Comparison of ENCODE assay signal across 22 cellular contexts in genomic region chr14:97462081-97462480, GRCh38.
A peak's percentile ranks its signal among the peaks of the same experiment; 100 is the strongest.
DNase-seq lines count a peak whose midpoint lies in the region; ATAC-seq, FAIRE-seq and TF ChIP-seq lines count a peak whose summit lies in the region.
"Had no signal": no experiment of that assay in that cellular context is flagged by ENCODE, and none has a peak within 500 bp of the region (broad histone marks: within the 10 kb centered on the region; RNA-seq: fewer than 3 reads in every experiment).

No MANE protein-coding gene starts in this region.

- peaks cover 39 to 45% (median 40%) of the 10 kb centered on the region in 3 donors for H3K36me3 Mint-ChIP-seq in immature natural killer cell
- H3K36me3 Mint-ChIP-seq in natural killer cell treated with Interleukin-12 subunit alpha and Interleukin-12 subunit beta and Interleukin-15 and Interleukin-18, amount 100 ng/mL, for 72 hours: peaks cover 30% of the 10 kb centered on the region

- TF ChIP-seq POLR2A in HepG2 (IDR thresholded peaks at IDR 0.05; ENCODE audit: insufficient read depth in 1 of 2, low read depth in 2 of 2, low read length in 2 of 2) (no peak), right lobe of liver (IDR thresholded peaks at IDR 0.05) (no peak)

- H3K4me3 Mint-ChIP-seq in immature natural killer cell: peak overlapping the region in 1 of 5 donors; percentile 30
- peak overlapping the region; percentile 68 for H3K4me3 Mint-ChIP-seq in natural killer cell treated with Interleukin-12 subunit alpha and Interleukin-12 subunit beta and Interleukin-15 and Interleukin-18, amount 100 ng/mL, for 72 hours
- H3K4me3 Mint-ChIP-seq: B cell; CD4-positive, alpha-beta T cell; CD8-positive, alpha-beta T cell had no signal

- CTCF ChIA-PET in HepG2 (lab: Yijun Ruan, JAX; ENCODE audit: low intra/inter-chr PET ratio, low total read pairs): no interaction called here

- no peak overlapping the region for H3K4me2 ChIP-seq in HepG2 (ENCODE audit: low read depth, low read length)
- H3K4me2 ChIP-seq: A549; BLaER1 treated with 17β-estradiol and CSF1 and Interleukin-3, amounts not matched to agents 10 nM and 100 nM had no signal

- H4K20me1 ChIP-seq in HepG2 (ENCODE audit: insufficient read depth, low read length): no peaks in the 10 kb centered on the region
- H4K20me1 ChIP-seq: BLaER1 treated with 17β-estradiol and CSF1 and Interleukin-3, amounts not matched to agents 10 nM and 100 nM had no signal

- no peak overlapping the region for H3K4me3 ChIP-seq in HepG2 (replicated peaks in 1 of 3; ENCODE audit: insufficient read depth in 1 of 3, low read depth in 2 of 3, low read length in 3 of 3)
- H3K4me3 ChIP-seq in right lobe of liver: no peak overlapping the region
- H3K4me3 ChIP-seq: A549; BLaER1 treated with 17β-estradiol and CSF1 and Interleukin-3, amounts not matched to agents 10 nM and 100 nM had no signal

- DNase-seq in HepG2 (ENCODE audit: low spot score): no peak
- DNase-seq in right lobe of liver: no peak
- DNase-seq in immature natural killer cell: peak in 1 of 3 donors; percentile 22
- no peak for DNase-seq in natural killer cell treated with Interleukin-12 subunit alpha and Interleukin-12 subunit beta and Interleukin-15 and Interleukin-18, amount 100 ng/mL, for 72 hours (ENCODE audit: low spot score)
- no peak for DNase-seq in NCI-H82 (lab: John Stamatoyannopoulos, UW)
- DNase-seq: AML-193; Caco-2; Calu3; CD4-positive, alpha-beta T cell; CD8-positive, alpha-beta T cell; DMS79 treated with DMSO at 0.1 percent for 48 hours; GF-D8 had no signal

- 5% methylated on average over 2 of the region's 2 CpGs for WGBS in HepG2 (ENCODE audit: low lambda C conversion rate)
- WGBS in right lobe of liver (ENCODE audit: insufficient coverage, low coverage, low lambda C conversion rate, missing lambda C conversion rate): 53% methylated on average over 2 of the region's 2 CpGs

- no peak overlapping the region for H2AFZ ChIP-seq in HepG2 (ENCODE audit: low read length)

- H3K27me3 ChIP-seq in HepG2 (ENCODE audit: control insufficient read depth in 1 of 2, insufficient read depth in 2 of 2, low read length in 2 of 2): no peaks in the 10 kb centered on the region
- no peaks in the 10 kb centered on the region for H3K27me3 ChIP-seq in right lobe of liver
- H3K27me3 ChIP-seq: BLaER1 treated with 17β-estradiol and CSF1 and Interleukin-3, amounts not matched to agents 10 nM and 100 nM had no signal

- H3K4me1 ChIP-seq in HepG2 (ENCODE audit: insufficient read depth, low read length) (no peaks in the 10 kb centered on the region), right lobe of liver (no peaks in the 10 kb centered on the region)
- H3K4me1 ChIP-seq: A549, Caco-2 had no signal

- intact Hi-C loops in HepG2 (cut with micrococcal nuclease; ENCODE audit: unreplicated experiment) (no loop called here), right lobe of liver (cut with DNase I) (no loop called here)

- no peaks in the 10 kb centered on the region for H3K79me2 ChIP-seq in HepG2 (ENCODE audit: insufficient read depth, low read length)

- TF ChIP-seq EP300 in HepG2 (IDR thresholded peaks at IDR 0.05; ENCODE audit: low read depth in 2 of 2, low read length in 2 of 2) (no peak), HepG2 (CRISPR knock-in tag; IDR thresholded peaks at IDR 0.05; ENCODE audit: borderline replicate concordance) (no peak)

- peak overlapping the region in 5 of 6 donors; percentile 55 to 83 (median 65) for H3K27ac Mint-ChIP-seq in immature natural killer cell
- peak overlapping the region; percentile 82 to 96 for H3K27ac Mint-ChIP-seq in natural killer cell treated with Interleukin-12 subunit alpha and Interleukin-12 subunit beta and Interleukin-15 and Interleukin-18, amount 100 ng/mL, for 72 hours
- H3K27ac Mint-ChIP-seq: B cell; CD4-positive, alpha-beta T cell; CD8-positive, alpha-beta T cell had no signal

- H3K9ac ChIP-seq in HepG2 (ENCODE audit: insufficient read depth, low read depth, low read length): no peak overlapping the region
- H3K9ac ChIP-seq: BLaER1 treated with 17β-estradiol and CSF1 and Interleukin-3, amounts not matched to agents 10 nM and 100 nM had no signal

- H3K27me3 Mint-ChIP-seq in immature natural killer cell (ENCODE audit: low read depth in 3 of 3): peaks cover 0 to 12% (median 1%) of the 10 kb centered on the region in 3 donors
- no peaks in the 10 kb centered on the region for H3K27me3 Mint-ChIP-seq in natural killer cell treated with Interleukin-12 subunit alpha and Interleukin-12 subunit beta and Interleukin-15 and Interleukin-18, amount 100 ng/mL, for 72 hours
- H3K27me3 Mint-ChIP-seq: B cell; CD4-positive, alpha-beta T cell had no signal

- H3K9me3 Mint-ChIP-seq in immature natural killer cell: peaks cover 0 to 20% (median 11%) of the 10 kb centered on the region in 6 donors
- peaks cover 12% of the 10 kb centered on the region for H3K9me3 Mint-ChIP-seq in natural killer cell treated with Interleukin-12 subunit alpha and Interleukin-12 subunit beta and Interleukin-15 and Interleukin-18, amount 100 ng/mL, for 72 hours
- H3K9me3 Mint-ChIP-seq: CD4-positive, alpha-beta T cell had no signal

- TF ChIP-seq CTCF in HepG2 (CRISPR knock-in tag; IDR thresholded peaks at IDR 0.05) (no peak), right lobe of liver (IDR thresholded peaks at IDR 0.05) (no peak)

- FAIRE-seq in HepG2 (lab: Jason Lieb, UNC): no peak
- FAIRE-seq: A549, D721Med, G401.6, GM12891, GM19239 had no signal

- H3K4me1 Mint-ChIP-seq in immature natural killer cell: peaks cover 54 to 69% of the 10 kb centered on the region in 2 donors
- H3K4me1 Mint-ChIP-seq in natural killer cell treated with Interleukin-12 subunit alpha and Interleukin-12 subunit beta and Interleukin-15 and Interleukin-18, amount 100 ng/mL, for 72 hours (ENCODE audit: low read depth in 2 of 2): peaks cover 39 to 47% of the 10 kb centered on the region in 2 donors

- ATAC-seq in HepG2 (no peak), right lobe of liver (no peak), HG03342 (IDR thresholded peaks at IDR 0.05; ENCODE audit: unreplicated experiment) (no peak)
- peak; percentile 37 to 52 for ATAC-seq in natural killer cell treated with Interleukin-12 subunit alpha and Interleukin-12 subunit beta and Interleukin-15 and Interleukin-18, amount 100 ng/mL, for 72 hours
- ATAC-seq: A549; CD8-positive, alpha-beta T cell had no signal

- POLR2A ChIA-PET in HepG2 (lab: Yijun Ruan, JAX): no interaction called here

- peaks cover 83% of the 10 kb centered on the region for H3K9me3 ChIP-seq in HepG2 (ENCODE audit: low read length)
- H3K9me3 ChIP-seq in right lobe of liver: no peaks in the 10 kb centered on the region
- H3K9me3 ChIP-seq: A549 had no signal

- in situ Hi-C loops in HepG2 (cut with HindIII; ENCODE audit: extremely low pct_ligation_motif_present, low pct_unique_long_range_greater_than_20kb): no loop called here

- no peak for TF ChIP-seq RAD21 in HepG2 (CRISPR knock-in tag; IDR thresholded peaks at IDR 0.05)

- no peaks in the 10 kb centered on the region for H3K36me3 ChIP-seq in HepG2 (replicated peaks in 1 of 2; ENCODE audit: control insufficient read depth in 1 of 2, insufficient read depth in 2 of 2, low read length in 2 of 2)
- no peaks in the 10 kb centered on the region for H3K36me3 ChIP-seq in right lobe of liver
- H3K36me3 ChIP-seq: BLaER1 treated with 17β-estradiol and CSF1 and Interleukin-3, amounts not matched to agents 10 nM and 100 nM had no signal

- H3K27ac ChIP-seq in HepG2 (ENCODE audit: extremely low read length, insufficient read depth, low read length) (no peak overlapping the region), right lobe of liver (no peak overlapping the region)
- H3K27ac ChIP-seq: 22Rv1; A549; BLaER1 treated with 17β-estradiol and CSF1 and Interleukin-3, amounts not matched to agents 10 nM and 100 nM; C4-2B had no signal

- no TSS peak for BruUV-seq in HepG2 (replicated peaks; lab: Mats Ljungman, UMichigan)

TF ChIP-seq in HepG2, 621 proteins besides CTCF, POLR2A, EP300 and RAD21:
- TF ChIP-seq ZNF331 (CRISPR knock-in tag; IDR thresholded peaks at IDR 0.05) (peak; percentile 90), DR1 (CRISPR knock-in tag; IDR thresholded peaks at IDR 0.05) (no peak)

Comparison
In these comparisons a context has a peak if more than half of its experiments do, and no peak if none do; other contexts are left out.
1. ATAC-seq: peak in natural killer cell treated with Interleukin-12 subunit alpha and Interleukin-12 subunit beta and Interleukin-15 and Interleukin-18, amount 100 ng/mL, for 72 hours (2 of 2); none in HepG2 (single experiment), right lobe of liver (0 of 4) and HG03342 (single experiment).